ENCODE assay signal across 8 cellular contexts in genomic region chrX:40097101-40097491, GRCh38. TPM values are rescaled to one million over a fixed set of nuclear protein-coding genes. Genes with fewer than 3 reads are reported as not detected.
DNase-seq lines count a peak whose midpoint lies in the region; ATAC-seq and TF ChIP-seq lines count a peak whose summit lies in the region.

No MANE protein-coding gene starts in this region.

- 0 to 12% methylated on average over 2 to 45 of the region's 45 CpGs for WGBS in lung, 2 donors

- CTCF ChIA-PET in HEK293 (lab: Yijun Ruan, JAX): interaction anchor here (1.0 kb wide), 1 partner anchor 56 kb away, joined by 3 read pairs; no protein-coding TSS in a partner anchor

- peak overlapping the region; percentile 99 for H3K27ac ChIP-seq in HEK293 (ENCODE audit: extremely low read depth, low read depth, low read length)
- peak overlapping the region; percentile 87 to 92 for H3K27ac ChIP-seq in ascending aorta
- H3K27ac ChIP-seq in lung (ENCODE audit: low read depth in 1 of 2, low read length in 1 of 2): peak overlapping the region; percentile 83 to 94
- H3K27ac ChIP-seq in upper lobe of right lung: peak overlapping the region; percentile 83

- no peaks in the 10 kb centered on the region for H3K9me3 ChIP-seq in HEK293 (ENCODE audit: control insufficient read depth, insufficient read depth, low read depth, low read length)
- H3K9me3 ChIP-seq in ascending aorta: no peaks in the 10 kb centered on the region
- peaks cover 0 to 8% of the 10 kb centered on the region in 2 donors for H3K9me3 ChIP-seq in lung (ENCODE audit: control insufficient read depth in 2 of 2, insufficient read depth in 1 of 2, low read length in 1 of 2)
- H3K9me3 ChIP-seq in upper lobe of right lung: no peaks in the 10 kb centered on the region

- DNase-seq in 8988T (peak; percentile 53), ascending aorta (ENCODE audit: low spot score in 2 of 2) (no peak), lung (ENCODE audit: low spot score) (no peak), upper lobe of right lung (peak; percentile 69), activated gamma-delta T cell treated with Interleukin-2 at 50 U/mL for 16 hours (no peak), dedifferentiated amniotic fluid mesenchymal stem cell (ENCODE audit: extremely low spot score) (no peak)

- no peak for TF ChIP-seq CTCF in HEK293 (tag by site-specific recombination; IDR thresholded peaks at IDR 0.05)
- no peak for TF ChIP-seq CTCF in ascending aorta (IDR thresholded peaks at IDR 0.05)
- no peak for TF ChIP-seq CTCF in lung (IDR thresholded peaks at IDR 0.05; ENCODE audit: control extremely low read depth, extremely low read depth)
- no peak for TF ChIP-seq CTCF in upper lobe of right lung (IDR thresholded peaks at IDR 0.05)

- H3K4me1 ChIP-seq in HEK293 (ENCODE audit: control insufficient read depth, insufficient read depth, low read length) (peaks cover 22% of the 10 kb centered on the region), ascending aorta (peaks cover 0 to 11% of the 10 kb centered on the region in 2 donors), lung (ENCODE audit: control insufficient read depth in 2 of 2, insufficient read depth in 2 of 2, low read length in 2 of 2) (peaks cover 0 to 5% of the 10 kb centered on the region in 2 donors), upper lobe of right lung (peaks cover 5% of the 10 kb centered on the region)

- peak overlapping the region; percentile 85 for H3K4me3 ChIP-seq in HEK293 (ENCODE audit: low read depth, low read length)
- peak overlapping the region; percentile 74 to 92 for H3K4me3 ChIP-seq in ascending aorta
- H3K4me3 ChIP-seq in lung: peak overlapping the region; percentile 37
- peak overlapping the region; percentile 67 for H3K4me3 ChIP-seq in upper lobe of right lung

- no peak for ATAC-seq in lung (ENCODE audit: insufficient read depth, low FRiP score)
- ATAC-seq in upper lobe of right lung: no peak
- no peak for ATAC-seq in GM19351 (IDR thresholded peaks at IDR 0.05; ENCODE audit: unreplicated experiment)

- intact Hi-C loops in ascending aorta (cut with DNase I) (loop anchor here (2.0 to 10.0 kb wide), 5 partner anchors 35 to 1292 kb away; partner anchors contain the start of gene MID1IP1), upper lobe of right lung (cut with DNase I) (no loop called here)

- peaks cover 0 to 3% of the 10 kb centered on the region in 2 experiments; a peak in 1 of 3 replicates for H3K36me3 ChIP-seq in HEK293 (ENCODE audit: control insufficient read depth in 2 of 2, insufficient read depth in 1 of 2, low read length in 2 of 2)
- no peaks in the 10 kb centered on the region for H3K36me3 ChIP-seq in ascending aorta
- H3K36me3 ChIP-seq in lung (ENCODE audit: control insufficient read depth in 2 of 2, insufficient read depth in 2 of 2, low read length in 2 of 2): no peaks in the 10 kb centered on the region
- no peaks in the 10 kb centered on the region for H3K36me3 ChIP-seq in upper lobe of right lung

- no peaks in the 10 kb centered on the region for H3K27me3 ChIP-seq in ascending aorta
- H3K27me3 ChIP-seq in lung (ENCODE audit: control insufficient read depth, insufficient read depth): no peaks in the 10 kb centered on the region
- no peaks in the 10 kb centered on the region for H3K27me3 ChIP-seq in upper lobe of right lung

- POLR2A ChIA-PET in HEK293 (lab: Yijun Ruan, JAX): interaction anchor here (0.8 to 4.9 kb wide), 19 partner anchors 11 to 392 kb away, joined by 3 to 50 read pairs (median 6); no protein-coding TSS in a partner anchor

TF ChIP-seq in HEK293, 187 proteins besides CTCF, POLR2A, EP300 and RAD21 (continues in another document):
- TF ChIP-seq FEZF1 (tag by site-specific recombination; IDR thresholded peaks at IDR 0.05): no peak
- TF ChIP-seq ZBTB1 (tag by site-specific recombination; IDR thresholded peaks at IDR 0.05): no peak
- no peak for TF ChIP-seq ZNF654 (tag by site-specific recombination; IDR thresholded peaks at IDR 0.05; ENCODE audit: low read depth)
- no peak for TF ChIP-seq ZNF248 (tag by site-specific recombination; IDR thresholded peaks at IDR 0.05)
- TF ChIP-seq ZBTB7A (tag by site-specific recombination; IDR thresholded peaks at IDR 0.05; ENCODE audit: low read depth): no peak
- no peak for TF ChIP-seq ZFP69B (tag by site-specific recombination; IDR thresholded peaks at IDR 0.05)
- TF ChIP-seq ZNF530 (tag by site-specific recombination; IDR thresholded peaks at IDR 0.05; ENCODE audit: low read depth): no peak
- no peak for TF ChIP-seq ZNF138 (tag by site-specific recombination; IDR thresholded peaks at IDR 0.05; ENCODE audit: borderline replicate concordance)
- no peak for TF ChIP-seq REST (tag by site-specific recombination; IDR thresholded peaks at IDR 0.05)
- TF ChIP-seq SCRT1 (tag by site-specific recombination; IDR thresholded peaks at IDR 0.05; ENCODE audit: borderline replicate concordance): no peak
- TF ChIP-seq BCL11B (tag by site-specific recombination; IDR thresholded peaks at IDR 0.05; ENCODE audit: low read depth): no peak
- TF ChIP-seq GLIS2 (tag by site-specific recombination; IDR thresholded peaks at IDR 0.05): no peak
- TF ChIP-seq, protein P1, sequence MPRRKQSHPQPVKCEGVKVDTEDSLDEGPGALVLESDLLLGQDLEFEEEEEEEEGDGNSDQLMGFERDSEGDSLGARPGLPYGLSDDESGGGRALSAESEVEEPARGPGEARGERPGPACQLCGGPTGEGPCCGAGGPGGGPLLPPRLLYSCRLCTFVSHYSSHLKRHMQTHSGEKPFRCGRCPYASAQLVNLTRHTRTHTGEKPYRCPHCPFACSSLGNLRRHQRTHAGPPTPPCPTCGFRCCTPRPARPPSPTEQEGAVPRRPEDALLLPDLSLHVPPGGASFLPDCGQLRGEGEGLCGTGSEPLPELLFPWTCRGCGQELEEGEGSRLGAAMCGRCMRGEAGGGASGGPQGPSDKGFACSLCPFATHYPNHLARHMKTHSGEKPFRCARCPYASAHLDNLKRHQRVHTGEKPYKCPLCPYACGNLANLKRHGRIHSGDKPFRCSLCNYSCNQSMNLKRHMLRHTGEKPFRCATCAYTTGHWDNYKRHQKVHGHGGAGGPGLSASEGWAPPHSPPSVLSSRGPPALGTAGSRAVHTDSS (tag by site-specific recombination; IDR thresholded peaks at IDR 0.05): no peak
- no peak for TF ChIP-seq ZNF510 (tag by site-specific recombination; IDR thresholded peaks at IDR 0.05; ENCODE audit: insufficient replicate concordance)
- TF ChIP-seq, protein P2, sequence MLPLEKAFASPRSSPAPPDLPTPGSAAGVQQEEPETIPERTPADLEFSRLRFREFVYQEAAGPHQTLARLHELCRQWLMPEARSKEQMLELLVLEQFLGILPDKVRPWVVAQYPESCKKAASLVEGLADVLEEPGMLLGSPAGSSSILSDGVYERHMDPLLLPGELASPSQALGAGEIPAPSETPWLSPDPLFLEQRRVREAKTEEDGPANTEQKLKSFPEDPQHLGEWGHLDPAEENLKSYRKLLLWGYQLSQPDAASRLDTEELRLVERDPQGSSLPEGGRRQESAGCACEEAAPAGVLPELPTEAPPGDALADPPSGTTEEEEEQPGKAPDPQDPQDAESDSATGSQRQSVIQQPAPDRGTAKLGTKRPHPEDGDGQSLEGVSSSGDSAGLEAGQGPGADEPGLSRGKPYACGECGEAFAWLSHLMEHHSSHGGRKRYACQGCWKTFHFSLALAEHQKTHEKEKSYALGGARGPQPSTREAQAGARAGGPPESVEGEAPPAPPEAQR (tag by site-specific recombination; IDR thresholded peaks at IDR 0.05): no peak
- no peak for TF ChIP-seq ZBTB20 (tag by site-specific recombination; IDR thresholded peaks at IDR 0.05)
- TF ChIP-seq PRDM4 (tag by site-specific recombination; IDR thresholded peaks at IDR 0.05): no peak

RNA-seq across cellular contexts. Expression of gene BCOR, which starts 0.7 kb away (rescaled TPM):
- total RNA-seq in ascending aorta (26.7 TPM), lung (10 to 100 TPM; 18.8 to 67.2 TPM), upper lobe of right lung (26.1 TPM)
- polyA plus RNA-seq in lung: 10 to 100 TPM; 10.8 to 13.1 TPM

Comparison
In these comparisons a context has a peak if more than half of its experiments do, and no peak if none do; other contexts are left out.
1. DNase-seq: peak in 8988T (single experiment) and upper lobe of right lung (single experiment); none in ascending aorta (0 of 2), lung (single experiment), activated gamma-delta T cell treated with Interleukin-2 at 50 U/mL for 16 hours (single experiment) and dedifferentiated amniotic fluid mesenchymal stem cell (single experiment).
2. Peak in every context shown above with its lines, with median percentiles within 50 percentile points of each other: H3K27ac ChIP-seq and H3K4me3 ChIP-seq.